26 cellular contexts compared by ENCODE assay signal in genomic region chr11:19187880-19188279, GRCh38. TPM values are rescaled to one million over a fixed set of nuclear protein-coding genes. Genes with fewer than 3 reads are reported as not detected.
DNase-seq lines count a peak whose midpoint lies in the region; ATAC-seq and TF ChIP-seq lines count a peak whose summit lies in the region.
"Had no signal": no experiment of that assay in that cellular context is flagged by ENCODE, and none has a peak within 500 bp of the region (broad histone marks: within the 10 kb centered on the region; RNA-seq: fewer than 3 reads in every experiment).

No MANE protein-coding gene starts in this region.

- no peak overlapping the region for H4K8ac ChIP-seq in neuronal stem cell (ENCODE audit: low read depth, low read length)

- peaks cover 5% of the 10 kb centered on the region for H3K4me1 Mint-ChIP-seq in endothelial cell (ENCODE audit: unreplicated experiment)
- H3K4me1 Mint-ChIP-seq: activated CD4-positive, alpha-beta T cell treated with anti-CD3 and anti-CD28 coated beads, Interleukin-2, amount 10 ng/mL, durations not matched to agents 7 days and 5 days; activated naive CD8-positive, alpha-beta T cell treated with anti-CD3 and anti-CD28 coated beads, Interleukin-2, amount 10 ng/mL, durations not matched to agents 7 days and 5 days; CD4-positive, alpha-beta memory T cell; naive thymus-derived CD8-positive, alpha-beta T cell had no signal

- H3K4ac ChIP-seq in neuronal stem cell (ENCODE audit: low read length): no peak overlapping the region

- intact Hi-C loops in cardiac septum (cut with DNase I): no loop called here

- H4K91ac ChIP-seq in neuronal stem cell (ENCODE audit: low read depth, low read length, poor library complexity): no peak overlapping the region

- H3K4me1 ChIP-seq in neuronal stem cell (ENCODE audit: control insufficient read depth in 2 of 2, insufficient read depth in 1 of 2, low read depth in 1 of 2, low read length in 2 of 2): peaks cover 14 to 19% of the 10 kb centered on the region in 2 donors
- H3K4me1 ChIP-seq: colonic mucosa, prostate gland had no signal

- WGBS in neuronal stem cell (ENCODE audit: extremely low coverage in 2 of 2, insufficient read length in 2 of 2, insufficient replicate concordance in 1 of 2), 2 donors: no CpG with 5 or more reads among the region's 12 CpGs

- no peak overlapping the region for H3K4me2 ChIP-seq in neuronal stem cell (ENCODE audit: insufficient read depth, low read length, poor library complexity, severe bottlenecking)

- H3K9me3 Mint-ChIP-seq in endothelial cell (ENCODE audit: unreplicated experiment): no peaks in the 10 kb centered on the region
- H3K9me3 Mint-ChIP-seq: activated CD4-positive, alpha-beta T cell treated with anti-CD3 and anti-CD28 coated beads, Interleukin-2, amount 10 ng/mL, durations not matched to agents 7 days and 5 days; activated naive CD8-positive, alpha-beta T cell treated with anti-CD3 and anti-CD28 coated beads, Interleukin-2, amount 10 ng/mL, durations not matched to agents 7 days and 5 days; CD4-positive, alpha-beta memory T cell; T-helper 1 cell treated with Interleukin-12 subunit alpha and Interleukin-12 subunit beta and Interleukin-4 antibody, amounts not matched to agents 30 μg/mL and 1 μg/mL, for 36 hours had no signal

- no peak for TF ChIP-seq CTCF in endothelial cell (IDR thresholded peaks at IDR 0.05; ENCODE audit: unreplicated experiment)

- peaks cover 0 to 90% (median 0%) of the 10 kb centered on the region in 3 experiments for H3K27me3 ChIP-seq in neuronal stem cell (ENCODE audit: control insufficient read depth in 3 of 3, insufficient read depth in 3 of 3, low read depth in 1 of 3, low read length in 3 of 3)
- H3K27me3 ChIP-seq: body of pancreas, colonic mucosa, SJCRH30 had no signal

- H3K36me3 Mint-ChIP-seq in endothelial cell (ENCODE audit: low read depth, unreplicated experiment): no peaks in the 10 kb centered on the region
- H3K36me3 Mint-ChIP-seq: activated naive CD8-positive, alpha-beta T cell treated with anti-CD3 and anti-CD28 coated beads, Interleukin-2, amount 10 ng/mL, durations not matched to agents 7 days and 5 days had no signal

- H3K79me1 ChIP-seq in neuronal stem cell (ENCODE audit: low read depth, low read length): no peaks in the 10 kb centered on the region

- H3K27ac ChIP-seq in neuronal stem cell (replicated peaks; ENCODE audit: low read length): peak overlapping the region; percentile 50
- H3K27ac ChIP-seq: body of pancreas, colonic mucosa, prostate gland had no signal

- no peak overlapping the region for H3K4me3 ChIP-seq in neuronal stem cell (ENCODE audit: low read length in 2 of 2)
- H3K4me3 ChIP-seq: body of pancreas, colonic mucosa, prostate gland, SJCRH30 had no signal

- H3K9me3 ChIP-seq in neuronal stem cell (replicated peaks in 1 of 2; ENCODE audit: control insufficient read depth in 2 of 2, insufficient read depth in 1 of 2, low read depth in 1 of 2, low read length in 2 of 2): peaks cover 0 to 13% of the 10 kb centered on the region in 2 donors
- H3K9me3 ChIP-seq: body of pancreas, colonic mucosa, prostate gland, SJCRH30 had no signal

- ATAC-seq in HG03460 (IDR thresholded peaks at IDR 0.05; ENCODE audit: unreplicated experiment): no peak
- ATAC-seq in HG02973 (IDR thresholded peaks at IDR 0.05; ENCODE audit: unreplicated experiment): no peak
- ATAC-seq: body of pancreas; naive thymus-derived CD8-positive, alpha-beta T cell had no signal

- no peak overlapping the region for H2BK12ac ChIP-seq in neuronal stem cell (ENCODE audit: low read length)

- no peak overlapping the region for H2BK120ac ChIP-seq in neuronal stem cell (ENCODE audit: low read depth, low read length)

- peak overlapping the region; percentile 31 for H3K18ac ChIP-seq in neuronal stem cell (ENCODE audit: low read length)

- H3K36me3 ChIP-seq in neuronal stem cell (replicated peaks in 1 of 2; ENCODE audit: control insufficient read depth in 2 of 2, insufficient read depth in 2 of 2, low read length in 2 of 2): no peaks in the 10 kb centered on the region
- H3K36me3 ChIP-seq: colonic mucosa, prostate gland, SJCRH30 had no signal

- no peak overlapping the region for H3K27ac Mint-ChIP-seq in endothelial cell (ENCODE audit: unreplicated experiment)
- H3K27ac Mint-ChIP-seq: activated CD4-positive, alpha-beta T cell treated with anti-CD3 and anti-CD28 coated beads, Interleukin-2, amount 10 ng/mL, durations not matched to agents 7 days and 5 days; activated naive CD8-positive, alpha-beta T cell treated with anti-CD3 and anti-CD28 coated beads, Interleukin-2, amount 10 ng/mL, durations not matched to agents 7 days and 5 days; CD4-positive, alpha-beta memory T cell; naive thymus-derived CD8-positive, alpha-beta T cell; T-helper 1 cell treated with Interleukin-12 subunit alpha and Interleukin-12 subunit beta and Interleukin-4 antibody, amounts not matched to agents 30 μg/mL and 1 μg/mL, for 36 hours had no signal

- H3K9ac ChIP-seq in neuronal stem cell (ENCODE audit: low read depth, low read length, poor library complexity): no peak overlapping the region

- H2AK5ac ChIP-seq in neuronal stem cell (ENCODE audit: low read depth, low read length): no peak overlapping the region

- no peak overlapping the region for H3K23ac ChIP-seq in neuronal stem cell (ENCODE audit: low read depth, low read length, poor library complexity)

- no peak overlapping the region for H2BK15ac ChIP-seq in neuronal stem cell (ENCODE audit: low read length)

- no peak overlapping the region for H2AFZ ChIP-seq in neuronal stem cell (ENCODE audit: low read length)

- DNase-seq in M059J (ENCODE audit: low read depth) (peak; percentile 9), NCI-H748 (lab: John Stamatoyannopoulos, UW; ENCODE audit: unreplicated experiment) (peak; percentile 90), foreskin melanocyte (peak; percentile 90), neuronal stem cell (ENCODE audit: low spot score) (peak; percentile 18), cardiac septum (ENCODE audit: low spot score) (no peak), endothelial cell (ENCODE audit: low spot score) (no peak)
- DNase-seq: activated CD4-positive, alpha-beta T cell treated with anti-CD3 and anti-CD28 coated beads, Interleukin-2, amount 10 ng/mL, durations not matched to agents 7 days and 5 days; activated naive CD8-positive, alpha-beta T cell treated with anti-CD3 and anti-CD28 coated beads, Interleukin-2, amount 10 ng/mL, durations not matched to agents 7 days and 5 days; body of pancreas; CD4-positive, alpha-beta memory T cell; colonic mucosa; DMS79 treated with DMSO at 0.1 percent for 48 hours; KG1; mesendoderm; naive thymus-derived CD8-positive, alpha-beta T cell; NCI-H1048; NCI-H2107; NCI-H526 treated with DMSO at 0.1 percent for 48 hours; SJCRH30; stimulated activated CD4-positive, alpha-beta T cell treated with anti-CD3 and anti-CD28 coated beads, Interleukin-4, amount 100 ng/mL, for 4 hours had no signal

- no peak overlapping the region for H2BK5ac ChIP-seq in neuronal stem cell (ENCODE audit: low read length)

- no peak overlapping the region for H3K14ac ChIP-seq in neuronal stem cell (ENCODE audit: low read length)

- peaks cover 2% of the 10 kb centered on the region for H3K27me3 Mint-ChIP-seq in endothelial cell (ENCODE audit: unreplicated experiment)
- H3K27me3 Mint-ChIP-seq: activated CD4-positive, alpha-beta T cell treated with anti-CD3 and anti-CD28 coated beads, Interleukin-2, amount 10 ng/mL, durations not matched to agents 7 days and 5 days; activated naive CD8-positive, alpha-beta T cell treated with anti-CD3 and anti-CD28 coated beads, Interleukin-2, amount 10 ng/mL, durations not matched to agents 7 days and 5 days; CD4-positive, alpha-beta memory T cell; naive thymus-derived CD8-positive, alpha-beta T cell had no signal

- H3K4me3 Mint-ChIP-seq in endothelial cell (ENCODE audit: unreplicated experiment): no peak overlapping the region
- H3K4me3 Mint-ChIP-seq: activated CD4-positive, alpha-beta T cell treated with anti-CD3 and anti-CD28 coated beads, Interleukin-2, amount 10 ng/mL, durations not matched to agents 7 days and 5 days; activated naive CD8-positive, alpha-beta T cell treated with anti-CD3 and anti-CD28 coated beads, Interleukin-2, amount 10 ng/mL, durations not matched to agents 7 days and 5 days; CD4-positive, alpha-beta memory T cell; naive thymus-derived CD8-positive, alpha-beta T cell; T-helper 1 cell treated with Interleukin-12 subunit alpha and Interleukin-12 subunit beta and Interleukin-4 antibody, amounts not matched to agents 30 μg/mL and 1 μg/mL, for 36 hours had no signal

RNA-seq across cellular contexts. Expression of gene CSRP3, which starts 13.9 kb away (rescaled TPM):
- not detected in 2 replicates for total RNA-seq in M059J (2014; rRNA removed; shearing (Covaris generic))
- polyA plus RNA-seq in neuronal stem cell (2013, experiment 1 of 2): not detected
- polyA plus RNA-seq in neuronal stem cell (2013, experiment 2 of 2): not detected
- 2,895 TPM for total RNA-seq in cardiac septum
- total RNA-seq in endothelial cell (ENCODE audit: unreplicated experiment): not detected
- total RNA-seq: activated CD4-positive, alpha-beta T cell treated with anti-CD3 and anti-CD28 coated beads, Interleukin-2, amount 10 ng/mL, durations not matched to agents 7 days and 5 days; activated naive CD8-positive, alpha-beta T cell treated with anti-CD3 and anti-CD28 coated beads, Interleukin-2, amount 10 ng/mL, durations not matched to agents 7 days and 5 days; body of pancreas; CD4-positive, alpha-beta memory T cell; naive thymus-derived CD8-positive, alpha-beta T cell; OCI-LY7 had no signal
- polyA plus RNA-seq: CD4-positive, alpha-beta memory T cell; keratinocyte; naive thymus-derived CD8-positive, alpha-beta T cell had no signal

RNA-seq across cellular contexts. Expression of gene E2F8, which starts 52.9 kb away (rescaled TPM):
- 3.9 and 8.5 TPM in 2 replicates for total RNA-seq in M059J (2014; rRNA removed; shearing (Covaris generic))
- polyA plus RNA-seq in neuronal stem cell (2013, experiment 1 of 2): 4.0 TPM
- 4.6 TPM for polyA plus RNA-seq in neuronal stem cell (2013, experiment 2 of 2)
- total RNA-seq in cardiac septum (4.5 TPM), endothelial cell (ENCODE audit: unreplicated experiment) (0.92 TPM)
- total RNA-seq: CD4-positive, alpha-beta memory T cell; naive thymus-derived CD8-positive, alpha-beta T cell had no signal
- polyA plus RNA-seq: CD4-positive, alpha-beta memory T cell; naive thymus-derived CD8-positive, alpha-beta T cell had no signal

Comparison
In these comparisons a context has a peak if more than half of its experiments do, and no peak if none do; other contexts are left out.
1. DNase-seq: peak in M059J (single experiment), NCI-H748 (single experiment), foreskin melanocyte (single experiment) and neuronal stem cell (single experiment); none in cardiac septum (single experiment) and endothelial cell (single experiment).
2. RNA of gene CSRP3, which starts 13.9 kb away (total RNA-seq): 2,895 TPM in cardiac septum (single experiment); not detected in M059J and not detected in endothelial cell (single experiment); every median in the first group is over 1,000 times any median in the second.